ENCODE assay signal across 13 cellular contexts in genomic region chr6:39496951-39497350, GRCh38.
DNase-seq lines count a peak whose midpoint lies in the region; ATAC-seq, FAIRE-seq and TF ChIP-seq lines count a peak whose summit lies in the region.
"Had no signal": no experiment of that assay in that cellular context is flagged by ENCODE, and none has a peak within 500 bp of the region (broad histone marks: within the 10 kb centered on the region; RNA-seq: fewer than 3 reads in every experiment).

No MANE protein-coding gene starts in this region.

- no peak for TF ChIP-seq POLR2A in uterus (IDR thresholded peaks at IDR 0.05)
- TF ChIP-seq POLR2A in H54 (IDR thresholded peaks at IDR 0.05; ENCODE audit: low read depth, low read length) = no peak

- H3K9me3 Mint-ChIP-seq in nephron (peaks cover 21% of the 10 kb centered on the region), immature natural killer cell (peaks cover 7 to 22% (median 17%) of the 10 kb centered on the region in 6 donors)

- no peak overlapping the region for H3K4me2 ChIP-seq in SK-N-SH

- H3K9me2 ChIP-seq in SK-N-SH = no peaks in the 10 kb centered on the region

- H3K27me3 ChIP-seq in SK-N-SH (ENCODE audit: insufficient read depth) (no peaks in the 10 kb centered on the region), uterus (no peaks in the 10 kb centered on the region)

- no peak for FAIRE-seq in H54 (lab: Jason Lieb, UNC)

- no peaks in the 10 kb centered on the region for H3K36me3 ChIP-seq in SK-N-SH (replicated peaks in 1 of 2; ENCODE audit: control insufficient read depth in 1 of 2, insufficient read depth in 2 of 2, low read length in 1 of 2)
- H3K36me3 ChIP-seq in uterus = no peaks in the 10 kb centered on the region

- CTCF ChIA-PET in SK-N-SH (lab: Yijun Ruan, JAX) = no interaction called here

- no peaks in the 10 kb centered on the region for H3K27me3 Mint-ChIP-seq in nephron (ENCODE audit: low read depth)
- peaks cover 2 to 13% (median 12%) of the 10 kb centered on the region in 3 donors for H3K27me3 Mint-ChIP-seq in immature natural killer cell (ENCODE audit: low read depth in 3 of 3)

- ATAC-seq in SK-N-SH treated with all-trans-retinoic acid at 6 μM for 48 hours = no peak
- ATAC-seq: activated CD4-positive, CD25-positive, alpha-beta regulatory T cell treated with anti-CD3 and anti-CD28 coated beads, Interleukin-2, amount 50 U/mL, for 24 hours had no signal

- no peaks in the 10 kb centered on the region for H3F3A ChIP-seq in SK-N-SH (replicated peaks; ENCODE audit: insufficient read depth)

- H4K20me1 ChIP-seq in SK-N-SH (ENCODE audit: insufficient read depth) = no peaks in the 10 kb centered on the region

- H3K4me3 Mint-ChIP-seq in nephron (no peak overlapping the region), immature natural killer cell (no peak overlapping the region)

- no peaks in the 10 kb centered on the region for H3K9me3 ChIP-seq in SK-N-SH
- no peaks in the 10 kb centered on the region for H3K9me3 ChIP-seq in uterus

- H2AFZ ChIP-seq in SK-N-SH (ENCODE audit: low read depth) = no peak overlapping the region

- no peak overlapping the region for H3K4me3 ChIP-seq in SK-N-SH (ENCODE audit: low read depth in 2 of 2, low read length in 1 of 2)
- H3K4me3 ChIP-seq in foreskin fibroblast (ENCODE audit: low read depth in 1 of 2, low read length in 2 of 2) = no peak overlapping the region
- H3K4me3 ChIP-seq in uterus = no peak overlapping the region

- no peak for DNase-seq in SK-N-SH
- DNase-seq in foreskin fibroblast = peak; percentile 46 to 76
- DNase-seq in uterus = peak; percentile 52 to 54
- DNase-seq in immature natural killer cell = no peak
- no peak for DNase-seq in NCI-H526 (lab: John Stamatoyannopoulos, UW)
- no peak for DNase-seq in H54 (ENCODE audit: insufficient read length, low spot score)
- DNase-seq: 8988T, NCI-H1092, NCI-H2171 treated with DMSO at 0.1 percent for 48 hours, substantia nigra had no signal

- H3K79me2 ChIP-seq in SK-N-SH (ENCODE audit: insufficient read depth) = no peaks in the 10 kb centered on the region

- H3K4me1 ChIP-seq in SK-N-SH (ENCODE audit: control insufficient read depth in 1 of 2, insufficient read depth in 2 of 2, low read depth in 1 of 2, low read length in 1 of 2) = no peaks in the 10 kb centered on the region
- no peaks in the 10 kb centered on the region for H3K4me1 ChIP-seq in uterus

- no peak for TF ChIP-seq EP300 in SK-N-SH (IDR thresholded peaks at IDR 0.05; ENCODE audit: borderline replicate concordance in 1 of 2, low read depth in 1 of 2, low read length in 1 of 2)

- H3K4me1 Mint-ChIP-seq in nephron (peaks cover 41% of the 10 kb centered on the region), immature natural killer cell (peaks cover 0 to 5% of the 10 kb centered on the region in 2 donors)

- POLR2A ChIA-PET in SK-N-SH (lab: Yijun Ruan, JAX) = no interaction called here

- TF ChIP-seq CTCF in SK-N-SH (IDR thresholded peaks at IDR 0.05) (no peak), foreskin fibroblast (IDR thresholded peaks at IDR 0.05; ENCODE audit: low read depth, low read length) (no peak), nephron (IDR thresholded peaks at IDR 0.05; ENCODE audit: unreplicated experiment in 3 of 3) (no peak), uterus (IDR thresholded peaks at IDR 0.05) (no peak)

- H3K27ac ChIP-seq in SK-N-SH (ENCODE audit: low read depth in 2 of 2, low read length in 1 of 2) (no peak overlapping the region), uterus (peak overlapping the region in 1 of 2 donors; percentile 8)

- intact Hi-C loops in uterus (cut with DNase I; ENCODE audit: low total_unique reads) = no loop called here

- H3K27ac Mint-ChIP-seq in nephron (peak overlapping the region; percentile 64 to 91 (median 67)), immature natural killer cell (no peak overlapping the region)

- no peak for TF ChIP-seq RAD21 in SK-N-SH (IDR thresholded peaks at IDR 0.05; ENCODE audit: low read length)

- WGBS in SK-N-SH (ENCODE audit: low lambda C conversion rate) = 24% methylated on average over 6 of the region's 6 CpGs

- H3K36me3 Mint-ChIP-seq in nephron (ENCODE audit: low read depth) = peaks cover 7% of the 10 kb centered on the region
- H3K36me3 Mint-ChIP-seq in immature natural killer cell = peaks cover 0 to 7% (median 7%) of the 10 kb centered on the region in 3 donors

- no peak overlapping the region for H3K9ac ChIP-seq in SK-N-SH

TF ChIP-seq in SK-N-SH treated with all-trans-retinoic acid at 6 μM for 48 hours, 23 proteins besides CTCF, POLR2A, EP300 and RAD21:
- TF ChIP-seq ISL1 (CRISPR knock-in tag; IDR thresholded peaks at IDR 0.05) (peak; percentile 60), ZC3H10 (CRISPR knock-in tag; IDR thresholded peaks at IDR 0.05) (no peak), ZFP30 (CRISPR knock-in tag; IDR thresholded peaks at IDR 0.05) (no peak), PATZ1 (CRISPR knock-in tag; IDR thresholded peaks at IDR 0.05; ENCODE audit: borderline replicate concordance) (no peak), ZNF8 (CRISPR knock-in tag; IDR thresholded peaks at IDR 0.05) (no peak)
TF ChIP-seq in SK-N-SH treated with all-trans-retinoic acid at 6 μM for 48 hours: peak in this region for 1.

TF ChIP-seq in SK-N-SH, 30 proteins besides CTCF, POLR2A, EP300 and RAD21:
- no peak for TF ChIP-seq GATA2 (CRISPR knock-in tag; IDR thresholded peaks at IDR 0.05)
TF ChIP-seq in SK-N-SH: peak in this region for 0.

Comparison
In these comparisons a context has a peak if more than half of its experiments do, and no peak if none do; other contexts are left out.
1. DNase-seq: peak in foreskin fibroblast (2 of 2) and uterus (2 of 2); none in SK-N-SH (single experiment), immature natural killer cell (0 of 3), NCI-H526 (0 of 2) and H54 (single experiment).
2. H3K27ac Mint-ChIP-seq: peak in nephron (3 of 3); none in immature natural killer cell (0 of 6).